26 cellular contexts compared by ENCODE assay signal in the genomic region with DNA sequence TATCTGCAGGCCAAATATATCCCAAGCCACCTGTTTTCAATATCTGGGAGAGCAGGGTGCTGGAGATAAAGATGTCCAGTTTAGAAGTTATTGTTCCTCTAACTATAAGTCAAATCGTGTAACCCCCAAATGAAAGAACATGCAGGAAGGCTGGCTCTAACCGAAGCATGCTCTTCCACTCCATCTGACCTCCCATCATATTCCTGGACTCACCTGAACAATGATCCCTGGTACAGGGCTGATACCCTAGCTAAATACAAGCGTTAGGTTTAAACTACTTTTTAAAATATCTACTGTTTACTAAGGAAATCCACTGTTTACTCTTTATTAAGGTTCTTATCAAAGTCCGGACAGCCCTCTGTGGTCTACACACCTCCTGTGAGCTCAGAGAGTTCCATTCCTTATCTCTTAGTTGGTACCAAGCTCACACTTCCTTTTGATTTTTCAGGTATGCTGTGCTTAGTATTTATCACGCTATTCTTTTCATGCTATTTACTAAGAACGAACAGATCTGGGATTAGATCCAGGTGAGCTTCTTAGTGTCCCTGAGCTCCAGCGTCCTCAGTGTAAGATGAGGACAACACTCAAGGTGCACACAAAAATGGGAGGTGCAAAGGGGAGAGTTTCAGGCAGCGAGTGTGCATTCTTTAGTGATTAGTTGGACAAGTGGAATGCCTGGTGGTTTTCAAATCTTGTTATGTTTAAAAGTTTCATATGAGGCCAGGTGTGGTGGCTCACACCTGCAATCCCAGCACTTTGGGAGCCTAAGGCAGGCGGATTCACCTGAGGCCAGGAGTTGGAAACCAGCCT. TPM values are rescaled to one million over a fixed set of nuclear protein-coding genes. Genes with fewer than 3 reads are reported as not detected.
DNase-seq lines count a peak whose midpoint lies in the region; ATAC-seq, FAIRE-seq and TF ChIP-seq lines count a peak whose summit lies in the region.
"Had no signal": no experiment of that assay in that cellular context is flagged by ENCODE, and none has a peak within 500 bp of the region (broad histone marks: within the 10 kb centered on the region; RNA-seq: fewer than 3 reads in every experiment).

No MANE protein-coding gene starts in this region.

- no peaks in the 10 kb centered on the region for H3K36me3 Mint-ChIP-seq in endodermal cell (ENCODE audit: low read depth)
- H3K36me3 Mint-ChIP-seq: CD4-positive, alpha-beta memory T cell had no signal

- no peaks in the 10 kb centered on the region for H3K27me3 Mint-ChIP-seq in endodermal cell (ENCODE audit: insufficient read depth)
- H3K27me3 Mint-ChIP-seq: stimulated activated naive CD8-positive, alpha-beta T cell treated with anti-CD3 and anti-CD28 coated beads, Interleukin-15, Interleukin-2, amounts not matched to agents 100 ng/mL and 50 ng/mL, for 24 hours had no signal

- H3K9me3 ChIP-seq in endodermal cell (ENCODE audit: control insufficient read depth, low read length) (no peaks in the 10 kb centered on the region), lung (ENCODE audit: control insufficient read depth in 2 of 2, insufficient read depth in 1 of 2, low read length in 1 of 2) (no peaks in the 10 kb centered on the region)
- H3K9me3 ChIP-seq: heart left ventricle, right lobe of liver, SK-N-SH, transverse colon had no signal

- peaks cover 10% of the 10 kb centered on the region for H3K4me1 Mint-ChIP-seq in endodermal cell
- H3K4me1 Mint-ChIP-seq: CD4-positive, alpha-beta memory T cell had no signal

- H3K4me3 ChIP-seq in endodermal cell (ENCODE audit: low read length) (no peak overlapping the region), lung (no peak overlapping the region)
- H3K4me3 ChIP-seq: heart left ventricle, right lobe of liver, transverse colon had no signal

- no peak overlapping the region for H3K4me3 Mint-ChIP-seq in endodermal cell
- H3K4me3 Mint-ChIP-seq: activated CD8-positive, alpha-beta T cell treated with anti-CD3 and anti-CD28 coated beads, Interleukin-2, amount 10 ng/mL, durations not matched to agents 7 days and 5 days; CD4-positive, alpha-beta memory T cell; stimulated activated naive CD8-positive, alpha-beta T cell treated with anti-CD3 and anti-CD28 coated beads, Interleukin-15, Interleukin-2, amounts not matched to agents 100 ng/mL and 50 ng/mL, for 24 hours had no signal

- no peak overlapping the region for H3K27ac ChIP-seq in endodermal cell (ENCODE audit: low read depth, low read length)
- no peak overlapping the region for H3K27ac ChIP-seq in lung (ENCODE audit: low read depth in 1 of 2, low read length in 1 of 2)
- H3K27ac ChIP-seq: heart left ventricle, right lobe of liver, transverse colon had no signal

- ATAC-seq in lung (ENCODE audit: insufficient read depth, low FRiP score) (peak; percentile 13), HG02678 (IDR thresholded peaks at IDR 0.05; ENCODE audit: unreplicated experiment) (no peak)
- ATAC-seq: activated CD8-positive, alpha-beta T cell treated with anti-CD3 and anti-CD28 coated beads, Interleukin-2, amount 10 ng/mL, durations not matched to agents 7 days and 5 days; heart left ventricle; left ventricle myocardium superior had no signal

- H3K27me3 ChIP-seq in endodermal cell (ENCODE audit: control insufficient read depth, insufficient read depth, low read length, poor library complexity, severe bottlenecking) = no peaks in the 10 kb centered on the region
- H3K27me3 ChIP-seq in lung (ENCODE audit: control insufficient read depth, insufficient read depth) = no peaks in the 10 kb centered on the region
- H3K27me3 ChIP-seq: heart left ventricle, right lobe of liver, transverse colon had no signal

- H3K36me3 ChIP-seq in endodermal cell (ENCODE audit: control insufficient read depth, insufficient read depth, low read length) (no peaks in the 10 kb centered on the region), lung (ENCODE audit: control insufficient read depth in 2 of 2, insufficient read depth in 2 of 2, low read length in 2 of 2) (no peaks in the 10 kb centered on the region)
- H3K36me3 ChIP-seq: heart left ventricle, right lobe of liver, transverse colon had no signal

- TF ChIP-seq CTCF in endodermal cell (conservative IDR thresholded peaks at IDR 0.05) (no peak), lung (IDR thresholded peaks at IDR 0.05; ENCODE audit: control extremely low read depth, extremely low read depth) (no peak)

- no peak overlapping the region for H3K27ac Mint-ChIP-seq in endodermal cell
- H3K27ac Mint-ChIP-seq: activated CD8-positive, alpha-beta T cell treated with anti-CD3 and anti-CD28 coated beads, Interleukin-2, amount 10 ng/mL, durations not matched to agents 7 days and 5 days; CD4-positive, alpha-beta memory T cell; stimulated activated naive CD8-positive, alpha-beta T cell treated with anti-CD3 and anti-CD28 coated beads, Interleukin-15, Interleukin-2, amounts not matched to agents 100 ng/mL and 50 ng/mL, for 24 hours had no signal

- 87 to 90% methylated on average over 7 to 9 of the region's 9 CpGs for WGBS in endodermal cell (ENCODE audit: insufficient coverage in 1 of 2, insufficient read length in 1 of 2), 2 experiments
- 45 to 55% methylated on average over 9 of the region's 9 CpGs for WGBS in lung, 2 donors

- FAIRE-seq in urothelium cell line (lab: Jason Lieb, UNC) = peak; percentile 82
- FAIRE-seq: GM19239 had no signal

- H3K4me1 ChIP-seq in endodermal cell (ENCODE audit: control insufficient read depth, insufficient read depth, low read length) (no peaks in the 10 kb centered on the region), lung (ENCODE audit: control insufficient read depth in 2 of 2, insufficient read depth in 2 of 2, low read length in 2 of 2) (peaks cover 0 to 2% of the 10 kb centered on the region in 2 donors)
- H3K4me1 ChIP-seq: transverse colon had no signal

- H3K9ac ChIP-seq in endodermal cell (ENCODE audit: extremely low read depth, low read length, poor library complexity, severe bottlenecking) = no peak overlapping the region
- H3K9ac ChIP-seq: SK-N-SH had no signal

- no peaks in the 10 kb centered on the region for H3K9me3 Mint-ChIP-seq in endodermal cell
- H3K9me3 Mint-ChIP-seq: stimulated activated naive CD8-positive, alpha-beta T cell treated with anti-CD3 and anti-CD28 coated beads, Interleukin-15, Interleukin-2, amounts not matched to agents 100 ng/mL and 50 ng/mL, for 24 hours had no signal

- DNase-seq in NCI-H2196 treated with DMSO at 0.1 percent for 48 hours (lab: John Stamatoyannopoulos, UW; ENCODE audit: unreplicated experiment) (peak; percentile 42), NCI-H2196 (lab: John Stamatoyannopoulos, UW; ENCODE audit: unreplicated experiment) (no peak), endodermal cell (peak; percentile 34), lung (ENCODE audit: low spot score) (peak; percentile 43), urothelium cell line (ENCODE audit: low spot score) (peak; percentile 69), SW 1271 (lab: John Stamatoyannopoulos, UW) (no peak), NCI-H1436 (lab: John Stamatoyannopoulos, UW) (no peak)
- DNase-seq: 8988T; activated CD8-positive, alpha-beta T cell treated with anti-CD3 and anti-CD28 coated beads, Interleukin-2, amount 10 ng/mL, durations not matched to agents 7 days and 5 days; activated effector memory CD4-positive, alpha-beta T cell treated with anti-CD3 and anti-CD28 coated beads, Interleukin-2, amount 50 U/mL, for 16 hours; CD4-positive, alpha-beta memory T cell; DMS153; heart left ventricle; left ventricle myocardium superior; NCI-H1694; NCI-H2227 treated with DMSO at 0.1 percent for 48 hours; right lobe of liver; RPMI8226; SK-N-SH; stimulated activated CD4-positive, alpha-beta T cell treated with anti-CD3 and anti-CD28 coated beads, Interleukin-4, amount 100 ng/mL, for 4 hours; T1000; transverse colon had no signal

RNA-seq across cellular contexts. Expression of gene COBL, which starts 23.6 kb away (rescaled TPM):
- 10 to 100 TPM; 27.5 to 28.3 TPM for total RNA-seq in endodermal cell
- 4.2 TPM for polyA plus RNA-seq in endodermal cell (2013, experiment 1 of 2)
- 3.6 TPM for polyA plus RNA-seq in endodermal cell (2013, experiment 2 of 2)
- 10 to 100 TPM; 21.7 to 38.1 TPM for total RNA-seq in lung
- 1 to 10 TPM; 6.3 to 8.3 TPM for polyA plus RNA-seq in lung
- total RNA-seq: activated CD8-positive, alpha-beta T cell treated with anti-CD3 and anti-CD28 coated beads, Interleukin-2, amount 10 ng/mL, durations not matched to agents 7 days and 5 days; CD4-positive, alpha-beta memory T cell; G401 had no signal
- polyA plus RNA-seq: CD4-positive, alpha-beta memory T cell had no signal

Comparison
In these comparisons a context has a peak if more than half of its experiments do, and no peak if none do; other contexts are left out.
1. DNase-seq: peak in NCI-H2196 treated with DMSO at 0.1 percent for 48 hours (single experiment), endodermal cell (single experiment), lung (single experiment) and urothelium cell line (single experiment); none in NCI-H2196 (single experiment), SW 1271 (0 of 2) and NCI-H1436 (single experiment).